In genomic region chr12:116818341-116818856, GRCh38 we compare ENCODE assay signal across 8 cellular contexts.
DNase-seq lines count a peak whose midpoint lies in the region; ATAC-seq and TF ChIP-seq lines count a peak whose summit lies in the region.

No MANE protein-coding gene starts in this region.

- H3K36me3 ChIP-seq in gastroesophageal sphincter = no peaks in the 10 kb centered on the region
- H3K36me3 ChIP-seq in ovary = no peaks in the 10 kb centered on the region

- no peak for ATAC-seq in activated T-cell treated with anti-CD3 and anti-CD28 coated beads, Interleukin-2, amount 50 U/mL, for 4 hours
- ATAC-seq in gastroesophageal sphincter (no peak), HG03025 (IDR thresholded peaks at IDR 0.05; ENCODE audit: low FRiP score, unreplicated experiment) (no peak)

- no peak for TF ChIP-seq CTCF in gastroesophageal sphincter (IDR thresholded peaks at IDR 0.05)
- no peak for TF ChIP-seq CTCF in ovary (IDR thresholded peaks at IDR 0.05)

- H3K4me1 ChIP-seq in gastroesophageal sphincter = peaks cover 0 to 13% (median 6%) of the 10 kb centered on the region in 3 donors
- peaks cover 4% of the 10 kb centered on the region for H3K4me1 ChIP-seq in ovary (ENCODE audit: insufficient read depth)

- no peaks in the 10 kb centered on the region for H3K27me3 Mint-ChIP-seq in activated T-cell treated with anti-CD3 and anti-CD28 coated beads, Interleukin-2, amount 50 U/mL, for 4 hours (ENCODE audit: low read depth)

- H3K9me3 ChIP-seq in gastroesophageal sphincter = no peaks in the 10 kb centered on the region
- no peaks in the 10 kb centered on the region for H3K9me3 ChIP-seq in ovary

- H3K27me3 ChIP-seq in gastroesophageal sphincter (no peaks in the 10 kb centered on the region), ovary (no peaks in the 10 kb centered on the region)

- H3K4me3 ChIP-seq in gastroesophageal sphincter (peak overlapping the region; percentile 63 to 71), ovary (peak overlapping the region; percentile 80)

- 31 to 33% methylated on average over 7 to 9 of the region's 11 CpGs for WGBS in gastroesophageal sphincter (ENCODE audit: low coverage in 1 of 2), 2 donors
- WGBS in ovary, 3 donors = 38 to 48% (median 39%) methylated on average over 11 of the region's 11 CpGs

- peak overlapping the region; percentile 87 for H3K4me3 Mint-ChIP-seq in activated T-cell treated with anti-CD3 and anti-CD28 coated beads, Interleukin-2, amount 50 U/mL, for 4 hours

- peaks cover 21% of the 10 kb centered on the region for H3K4me1 Mint-ChIP-seq in activated T-cell treated with anti-CD3 and anti-CD28 coated beads, Interleukin-2, amount 50 U/mL, for 4 hours (ENCODE audit: low read depth)

- DNase-seq in SHP77 (lab: John Stamatoyannopoulos, UW) (peak; percentile 10 to 42), SHP77 treated with DMSO at 0.1 percent for 48 hours (lab: John Stamatoyannopoulos, UW) (no peak), KBM-7 (peak; percentile 66), ovary (peak; percentile 21 to 55 (median 37)), NCI-H526 (lab: John Stamatoyannopoulos, UW) (no peak)
- peak; percentile 5 for DNase-seq in activated T-cell treated with anti-CD3 and anti-CD28 coated beads, Interleukin-2, amount 50 U/mL, for 4 hours

- TF ChIP-seq EP300 in gastroesophageal sphincter (IDR thresholded peaks at IDR 0.05) (no peak), ovary (IDR thresholded peaks at IDR 0.05) (no peak)

- intact Hi-C loops in ovary (cut with DNase I) = loop anchor here in 1 of 4 donors (2.0 kb wide), 1 partner anchor 82 kb away; no protein-coding TSS in a partner anchor

- H3K36me3 Mint-ChIP-seq in activated T-cell treated with anti-CD3 and anti-CD28 coated beads, Interleukin-2, amount 50 U/mL, for 4 hours (ENCODE audit: insufficient read depth) = peaks cover 1% of the 10 kb centered on the region

- no peak for TF ChIP-seq POLR2A in gastroesophageal sphincter (IDR thresholded peaks at IDR 0.05)
- TF ChIP-seq POLR2A in ovary (IDR thresholded peaks at IDR 0.05) = no peak

- H3K9me3 Mint-ChIP-seq in activated T-cell treated with anti-CD3 and anti-CD28 coated beads, Interleukin-2, amount 50 U/mL, for 4 hours = no peaks in the 10 kb centered on the region

- H3K27ac ChIP-seq in gastroesophageal sphincter (peak overlapping the region; percentile 91 to 95 (median 92)), ovary (peak overlapping the region; percentile 68 to 92)

- in situ Hi-C loops in KBM-7 (cut with MboI; ENCODE audit: low pct_unique_long_range_greater_than_20kb, low sequenced_read_pairs) = no loop called here

Comparison
In these comparisons a context has a peak if more than half of its experiments do, and no peak if none do; other contexts are left out.
1. DNase-seq: peak in SHP77 (2 of 2), KBM-7 (single experiment), activated T-cell treated with anti-CD3 and anti-CD28 coated beads, Interleukin-2, amount 50 U/mL, for 4 hours (single experiment) and ovary (5 of 5); none in SHP77 treated with DMSO at 0.1 percent for 48 hours (single experiment) and NCI-H526 (0 of 2).